In the genomic region with DNA sequence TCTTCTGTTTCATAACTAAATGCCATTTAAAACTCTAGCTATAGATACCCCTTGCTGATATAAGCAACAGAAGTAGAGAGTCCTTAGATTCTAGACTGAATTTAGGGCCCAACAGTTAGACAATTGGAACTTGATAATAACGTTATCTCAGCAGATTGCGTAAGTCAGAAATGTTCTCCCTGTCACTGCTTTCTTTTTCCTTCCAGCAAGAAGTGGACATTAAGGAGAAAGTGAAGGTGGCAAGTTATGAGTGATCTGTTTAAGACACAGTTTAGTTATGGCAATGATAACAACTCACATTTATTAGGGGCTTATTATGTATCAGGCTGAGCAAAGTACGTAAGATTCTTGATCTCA, we compare ENCODE assay signal across 1 cellular context.
TF ChIP-seq lines count a peak whose summit lies in the region.

No MANE protein-coding gene starts in this region.

TF ChIP-seq in HepG2, 621 proteins besides CTCF, POLR2A, EP300 and RAD21:
- TF ChIP-seq ZNF773 (CRISPR knock-in tag; IDR thresholded peaks at IDR 0.05; ENCODE audit: borderline replicate concordance) (no peak), SIX4 (CRISPR knock-in tag; IDR thresholded peaks at IDR 0.05) (no peak), SIN3A (IDR thresholded peaks at IDR 0.05; ENCODE audit: borderline replicate concordance, low read depth, low read length) (no peak), BORCS8-MEF2B (CRISPR knock-in tag; IDR thresholded peaks at IDR 0.05) (no peak), PITX1 (CRISPR knock-in tag; IDR thresholded peaks at IDR 0.05) (no peak), YY1 (IDR thresholded peaks at IDR 0.05; ENCODE audit: insufficient read depth, insufficient replicate concordance, low read depth, low read length) (no peak), CEBPB (IDR thresholded peaks at IDR 0.05; ENCODE audit: borderline replicate concordance, low read depth, low read length) (peak; percentile 41; the same call in 1 of the 2 replicates), ISX (CRISPR knock-in tag; conservative IDR thresholded peaks at IDR 0.05) (no peak), ZNF138 (CRISPR knock-in tag; IDR thresholded peaks at IDR 0.05; ENCODE audit: low read depth) (no peak), HMG20A (CRISPR knock-in tag; IDR thresholded peaks at IDR 0.05; ENCODE audit: borderline replicate concordance) (no peak), SMC3 (IDR thresholded peaks at IDR 0.05; ENCODE audit: low read length) (no peak), ZNF10 (CRISPR knock-in tag; IDR thresholded peaks at IDR 0.05; ENCODE audit: borderline replicate concordance, low read depth) (no peak), EED (CRISPR knock-in tag; IDR thresholded peaks at IDR 0.05) (no peak), SRSF1 (optimal IDR thresholded peaks at IDR 0.05; ENCODE audit: low read depth, low read length) (no peak), ZNF562 (CRISPR knock-in tag; IDR thresholded peaks at IDR 0.05; ENCODE audit: borderline replicate concordance) (no peak), ZNF282 (IDR thresholded peaks at IDR 0.05; ENCODE audit: partially characterized antibody) (no peak), CEBPG (CRISPR knock-in tag; IDR thresholded peaks at IDR 0.05) (0 out of 2 replicates have a peak, but pooled peaks have one; percentile 58), MAFK (conservative IDR thresholded peaks at IDR 0.05 in 1 of 2, IDR thresholded peaks at IDR 0.05 in 1 of 2; ENCODE audit: low read length in 2 of 2) (0 out of 4 replicates have a peak, but pooled peaks of 1 of the 2 experiments have one; percentile 11), MBD4 (IDR thresholded peaks at IDR 0.05; ENCODE audit: borderline replicate concordance, low read length) (no peak)
- TF ChIP-seq, protein P1, sequence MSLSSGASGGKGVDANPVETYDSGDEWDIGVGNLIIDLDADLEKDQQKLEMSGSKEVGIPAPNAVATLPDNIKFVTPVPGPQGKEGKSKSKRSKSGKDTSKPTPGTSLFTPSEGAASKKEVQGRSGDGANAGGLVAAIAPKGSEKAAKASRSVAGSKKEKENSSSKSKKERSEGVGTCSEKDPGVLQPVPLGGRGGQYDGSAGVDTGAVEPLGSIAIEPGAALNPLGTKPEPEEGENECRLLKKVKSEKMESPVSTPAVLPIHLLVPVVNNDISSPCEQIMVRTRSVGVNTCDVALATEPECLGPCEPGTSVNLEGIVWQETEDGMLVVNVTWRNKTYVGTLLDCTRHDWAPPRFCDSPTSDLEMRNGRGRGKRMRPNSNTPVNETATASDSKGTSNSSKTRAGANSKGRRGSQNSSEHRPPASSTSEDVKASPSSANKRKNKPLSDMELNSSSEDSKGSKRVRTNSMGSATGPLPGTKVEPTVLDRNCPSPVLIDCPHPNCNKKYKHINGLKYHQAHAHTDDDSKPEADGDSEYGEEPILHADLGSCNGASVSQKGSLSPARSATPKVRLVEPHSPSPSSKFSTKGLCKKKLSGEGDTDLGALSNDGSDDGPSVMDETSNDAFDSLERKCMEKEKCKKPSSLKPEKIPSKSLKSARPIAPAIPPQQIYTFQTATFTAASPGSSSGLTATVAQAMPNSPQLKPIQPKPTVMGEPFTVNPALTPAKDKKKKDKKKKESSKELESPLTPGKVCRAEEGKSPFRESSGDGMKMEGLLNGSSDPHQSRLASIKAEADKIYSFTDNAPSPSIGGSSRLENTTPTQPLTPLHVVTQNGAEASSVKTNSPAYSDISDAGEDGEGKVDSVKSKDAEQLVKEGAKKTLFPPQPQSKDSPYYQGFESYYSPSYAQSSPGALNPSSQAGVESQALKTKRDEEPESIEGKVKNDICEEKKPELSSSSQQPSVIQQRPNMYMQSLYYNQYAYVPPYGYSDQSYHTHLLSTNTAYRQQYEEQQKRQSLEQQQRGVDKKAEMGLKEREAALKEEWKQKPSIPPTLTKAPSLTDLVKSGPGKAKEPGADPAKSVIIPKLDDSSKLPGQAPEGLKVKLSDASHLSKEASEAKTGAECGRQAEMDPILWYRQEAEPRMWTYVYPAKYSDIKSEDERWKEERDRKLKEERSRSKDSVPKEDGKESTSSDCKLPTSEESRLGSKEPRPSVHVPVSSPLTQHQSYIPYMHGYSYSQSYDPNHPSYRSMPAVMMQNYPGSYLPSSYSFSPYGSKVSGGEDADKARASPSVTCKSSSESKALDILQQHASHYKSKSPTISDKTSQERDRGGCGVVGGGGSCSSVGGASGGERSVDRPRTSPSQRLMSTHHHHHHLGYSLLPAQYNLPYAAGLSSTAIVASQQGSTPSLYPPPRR (CRISPR knock-in tag; IDR thresholded peaks at IDR 0.05; ENCODE audit: borderline replicate concordance) = no peak
- TF ChIP-seq, protein P2, sequence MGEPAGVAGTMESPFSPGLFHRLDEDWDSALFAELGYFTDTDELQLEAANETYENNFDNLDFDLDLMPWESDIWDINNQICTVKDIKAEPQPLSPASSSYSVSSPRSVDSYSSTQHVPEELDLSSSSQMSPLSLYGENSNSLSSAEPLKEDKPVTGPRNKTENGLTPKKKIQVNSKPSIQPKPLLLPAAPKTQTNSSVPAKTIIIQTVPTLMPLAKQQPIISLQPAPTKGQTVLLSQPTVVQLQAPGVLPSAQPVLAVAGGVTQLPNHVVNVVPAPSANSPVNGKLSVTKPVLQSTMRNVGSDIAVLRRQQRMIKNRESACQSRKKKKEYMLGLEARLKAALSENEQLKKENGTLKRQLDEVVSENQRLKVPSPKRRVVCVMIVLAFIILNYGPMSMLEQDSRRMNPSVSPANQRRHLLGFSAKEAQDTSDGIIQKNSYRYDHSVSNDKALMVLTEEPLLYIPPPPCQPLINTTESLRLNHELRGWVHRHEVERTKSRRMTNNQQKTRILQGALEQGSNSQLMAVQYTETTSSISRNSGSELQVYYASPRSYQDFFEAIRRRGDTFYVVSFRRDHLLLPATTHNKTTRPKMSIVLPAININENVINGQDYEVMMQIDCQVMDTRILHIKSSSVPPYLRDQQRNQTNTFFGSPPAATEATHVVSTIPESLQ (CRISPR knock-in tag; conservative IDR thresholded peaks at IDR 0.05) = no peak
- TF ChIP-seq, protein P3, sequence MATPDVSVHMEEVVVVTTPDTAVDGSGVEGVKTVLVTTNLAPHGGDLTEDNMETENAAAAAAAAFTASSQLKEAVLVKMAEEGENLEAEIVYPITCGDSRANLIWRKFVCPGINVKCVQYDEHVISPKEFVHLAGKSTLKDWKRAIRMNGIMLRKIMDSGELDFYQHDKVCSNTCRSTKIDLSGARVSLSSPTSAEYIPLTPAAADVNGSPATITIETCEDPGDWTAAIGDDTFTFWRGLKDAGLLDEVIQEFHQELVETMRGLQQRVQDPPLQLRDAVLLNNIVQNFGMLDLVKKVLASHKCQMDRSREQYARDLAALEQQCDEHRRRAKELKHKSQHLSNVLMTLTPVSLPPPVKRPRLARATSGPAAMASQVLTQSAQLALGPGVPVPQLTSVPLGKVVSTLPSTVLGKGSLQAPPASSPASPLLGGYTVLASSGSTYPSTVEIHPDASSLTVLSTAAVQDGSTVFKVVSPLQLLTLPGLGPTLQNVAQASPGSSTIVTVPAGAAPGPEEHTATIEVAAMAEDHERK (CRISPR knock-in tag; IDR thresholded peaks at IDR 0.05; ENCODE audit: low read depth) = no peak
